9 cellular contexts compared by ENCODE assay signal in genomic region chr3:126355777-126356372, GRCh38. TPM values are rescaled to one million over a fixed set of nuclear protein-coding genes. Genes with fewer than 3 reads are reported as not detected.
DNase-seq lines count a peak whose midpoint lies in the region; ATAC-seq and TF ChIP-seq lines count a peak whose summit lies in the region.
"Had no signal": no experiment of that assay in that cellular context is flagged by ENCODE, and none has a peak within 500 bp of the region (broad histone marks: within the 10 kb centered on the region; RNA-seq: fewer than 3 reads in every experiment).

No MANE protein-coding gene starts in this region.

- H3K4me3 ChIP-seq in PC-3 (ENCODE audit: low read length) (peak overlapping the region; percentile 40), colonic mucosa (peak overlapping the region; percentile 49), kidney epithelial cell (ENCODE audit: low read depth, low read length) (peak overlapping the region; percentile 29), skin epidermis (peak overlapping the region; percentile 39 to 64 (median 44))

- H3K4me3 Mint-ChIP-seq in activated CD4-positive, alpha-beta T cell treated with anti-CD3 and anti-CD28 coated beads for 36 hours, result peak overlapping the region; percentile 71

- no peaks in the 10 kb centered on the region for H3K9me3 Mint-ChIP-seq in activated CD4-positive, alpha-beta T cell treated with anti-CD3 and anti-CD28 coated beads for 36 hours (ENCODE audit: low read depth)

- no peaks in the 10 kb centered on the region for H3K79me2 ChIP-seq in PC-3 (ENCODE audit: low read length)

- BruUV-seq in PC-3 (replicated peaks; lab: Mats Ljungman, UMichigan), result no TSS peak

- TF ChIP-seq CTCF in PC-3 (conservative IDR thresholded peaks at IDR 0.05; ENCODE audit: low read depth, low read length) (no peak), colonic mucosa (IDR thresholded peaks at IDR 0.05) (no peak), kidney epithelial cell (IDR thresholded peaks at IDR 0.05; ENCODE audit: insufficient read depth, low read length, poor library complexity, severe bottlenecking) (no peak)

- H3K4me1 Mint-ChIP-seq in activated CD4-positive, alpha-beta T cell treated with anti-CD3 and anti-CD28 coated beads for 36 hours, result peaks cover 9% of the 10 kb centered on the region

- no peaks in the 10 kb centered on the region for H3K9me2 ChIP-seq in PC-3 (replicated peaks; ENCODE audit: low read length)

- H3K4me1 ChIP-seq in PC-3 (ENCODE audit: insufficient read depth, low read length) (peaks cover 6% of the 10 kb centered on the region; the same call in 1 of the 2 replicates), colonic mucosa (peaks cover 8% of the 10 kb centered on the region)

- DNase-seq in activated CD4-positive, alpha-beta T cell treated with anti-CD3 and anti-CD28 coated beads for 36 hours, result peak; percentile 19
- DNase-seq in activated CD4-positive, alpha-beta T cell treated with anti-CD3 and anti-CD28 coated beads for 4 hours, result no peak
- DNase-seq in PC-3 (no peak), colonic mucosa (peak; percentile 83), kidney epithelial cell (ENCODE audit: low read depth) (no peak), DMS114 treated with DMSO at 0.1 percent for 48 hours (lab: John Stamatoyannopoulos, UW; ENCODE audit: unreplicated experiment) (no peak)

- peak overlapping the region; percentile 68 for H3K4me2 ChIP-seq in PC-3 (ENCODE audit: low read length)

- H4K20me1 ChIP-seq in PC-3 (ENCODE audit: low read length), result no peaks in the 10 kb centered on the region

- H3K27me3 Mint-ChIP-seq in activated CD4-positive, alpha-beta T cell treated with anti-CD3 and anti-CD28 coated beads for 36 hours, result peaks cover 34% of the 10 kb centered on the region

- H3K36me3 Mint-ChIP-seq in activated CD4-positive, alpha-beta T cell treated with anti-CD3 and anti-CD28 coated beads for 36 hours (ENCODE audit: low read depth), result no peaks in the 10 kb centered on the region

- POLR2A ChIA-PET in activated CD4-positive, alpha-beta T cell treated with anti-CD3 and anti-CD28 coated beads for 36 hours (lab: Charles Lee), result no interaction called here
- POLR2A ChIA-PET in PC-3 (lab: Charles Lee; ENCODE audit: unreplicated experiment), result no interaction called here

- intact Hi-C loops in activated CD4-positive, alpha-beta T cell treated with anti-CD3 and anti-CD28 coated beads for 36 hours (cut with DNase I, micrococcal nuclease), result loop anchor here (2.0 to 10.0 kb wide), 6 partner anchors 121 to 1599 kb away; partner anchors contain the start of genes PLXNA1 (in 1 of the 2) and ZXDC (in 1 of the 2)
- intact Hi-C loops in PC-3 (cut with micrococcal nuclease) (no loop called here), colonic mucosa (cut with DNase I) (no loop called here)

- CTCF ChIA-PET in activated CD4-positive, alpha-beta T cell treated with anti-CD3 and anti-CD28 coated beads for 36 hours (lab: Charles Lee), result interaction anchor here (0.6 kb wide), 1 partner anchor 692 kb away, joined by 3 read pairs; no protein-coding TSS in a partner anchor
- CTCF ChIA-PET in PC-3 (lab: Charles Lee), result no interaction called here

- no peak for ATAC-seq in activated CD4-positive, alpha-beta T cell treated with anti-CD3 and anti-CD28 coated beads for 36 hours
- ATAC-seq in PC-3 (peak; percentile 42), HG03378 (IDR thresholded peaks at IDR 0.05; ENCODE audit: unreplicated experiment) (no peak)

- H3K36me3 ChIP-seq in PC-3 (ENCODE audit: low read depth, low read length) (no peaks in the 10 kb centered on the region), colonic mucosa (no peaks in the 10 kb centered on the region), kidney epithelial cell (ENCODE audit: control insufficient read depth, insufficient read depth, low read length) (no peaks in the 10 kb centered on the region)

- H3K9me3 ChIP-seq in PC-3 (ENCODE audit: low read length), result no peaks in the 10 kb centered on the region
- no peaks in the 10 kb centered on the region for H3K9me3 ChIP-seq in colonic mucosa

- H3F3A ChIP-seq in PC-3 (ENCODE audit: low read length, unreplicated experiment), result no peaks in the 10 kb centered on the region

- H3K27me3 ChIP-seq in PC-3 (ENCODE audit: low read length) (peaks cover 30% of the 10 kb centered on the region), colonic mucosa (peaks cover 18% of the 10 kb centered on the region), kidney epithelial cell (ENCODE audit: control insufficient read depth, insufficient read depth, low read length) (peaks cover 40% of the 10 kb centered on the region)

- no peak overlapping the region for H3K9ac ChIP-seq in PC-3 (ENCODE audit: low read length)
- H3K9ac ChIP-seq in colonic mucosa (ENCODE audit: low read depth in 2 of 2, low read length in 2 of 2), result peak overlapping the region; percentile 46 to 85

- peak overlapping the region; percentile 64; the same call in 1 of the 2 replicates for H2AFZ ChIP-seq in PC-3 (ENCODE audit: low read length)

- no peak overlapping the region for H3K27ac ChIP-seq in PC-3 (ENCODE audit: low read length)
- peak overlapping the region; percentile 36 for H3K27ac ChIP-seq in colonic mucosa
- H3K27ac ChIP-seq in skin epidermis, result peak overlapping the region in 10 of 21 experiments; percentile 1 to 87 (median 58)
- H3K27ac ChIP-seq: epithelial cell of prostate had no signal

- H3K27ac Mint-ChIP-seq in activated CD4-positive, alpha-beta T cell treated with anti-CD3 and anti-CD28 coated beads for 36 hours, result no peak overlapping the region

RNA-seq across cellular contexts. Expression of gene KLF15, which starts 1.3 kb away (rescaled TPM):
- total RNA-seq in activated CD4-positive, alpha-beta T cell treated with anti-CD3 and anti-CD28 coated beads for 36 hours, result under 1 TPM; 0.32 to 0.53 TPM
- total RNA-seq in PC-3 (2014; rRNA removed), result 0.12 TPM in 1 of 2 replicates, not detected in the other
- total RNA-seq in colonic mucosa, result 1 to 10 TPM in 1 of 2 donors, under 1 TPM in 1; 0.66 to 1.9 TPM
- 0.55 and 0.67 TPM in 2 replicates for total RNA-seq in kidney epithelial cell

RNA-seq across cellular contexts. Expression of gene CFAP100, which starts 38.8 kb away (rescaled TPM):
- total RNA-seq in activated CD4-positive, alpha-beta T cell treated with anti-CD3 and anti-CD28 coated beads for 36 hours, result not detected
- not detected in 2 replicates for total RNA-seq in PC-3 (2014; rRNA removed)
- not detected for total RNA-seq in colonic mucosa
- not detected in 2 replicates for total RNA-seq in kidney epithelial cell

Comparison
In these comparisons a context has a peak if more than half of its experiments do, and no peak if none do; other contexts are left out.
1. DNase-seq: peak in activated CD4-positive, alpha-beta T cell treated with anti-CD3 and anti-CD28 coated beads for 36 hours (single experiment) and colonic mucosa (single experiment); none in activated CD4-positive, alpha-beta T cell treated with anti-CD3 and anti-CD28 coated beads for 4 hours (0 of 2), PC-3 (single experiment), kidney epithelial cell (single experiment) and DMS114 treated with DMSO at 0.1 percent for 48 hours (single experiment).
2. intact Hi-C loops: an anchor here in activated CD4-positive, alpha-beta T cell treated with anti-CD3 and anti-CD28 coated beads for 36 hours (2.0 to 10.0 kb wide); none called in PC-3 and colonic mucosa.
3. Peak in every context shown above with its lines, with median percentiles within 50 percentile points of each other: H3K4me3 ChIP-seq.